In genomic region chr14:65438266-65438933, GRCh38 we compare ENCODE assay signal across 1 cellular context.
TF ChIP-seq lines count a peak whose summit lies in the region.

No MANE protein-coding gene starts in this region.

TF ChIP-seq in GM12878, 131 proteins besides CTCF, POLR2A, EP300 and RAD21:
- TF ChIP-seq RUNX3 (IDR thresholded peaks at IDR 0.05; ENCODE audit: low read length): peak; percentile 49
- no peak for TF ChIP-seq ZNF592 (IDR thresholded peaks at IDR 0.05)
